Comparison of ENCODE assay signal across 1 cellular context in genomic region chr22:47138898-47139789, GRCh38.
TF ChIP-seq lines count a peak whose summit lies in the region.

No MANE protein-coding gene starts in this region.

TF ChIP-seq in GM23338, 12 proteins besides CTCF, POLR2A, EP300 and RAD21 (continued from another document):
- no peak for TF ChIP-seq ZNF462 (CRISPR knock-in tag; IDR thresholded peaks at IDR 0.05)
- TF ChIP-seq ETS1 (IDR thresholded peaks at IDR 0.05) = no peak
- TF ChIP-seq NANOG (IDR thresholded peaks at IDR 0.05; ENCODE audit: borderline replicate concordance) = no peak
- TF ChIP-seq POLR2AphosphoS5 (IDR thresholded peaks at IDR 0.05; ENCODE audit: low read depth) = no peak
- TF ChIP-seq REST (IDR thresholded peaks at IDR 0.05; ENCODE audit: unreplicated experiment) = no peak
